ENCODE assay signal across 8 cellular contexts in genomic region chr2:117785740-117786139, GRCh38. TPM values are rescaled to one million over a fixed set of nuclear protein-coding genes. Genes with fewer than 3 reads are reported as not detected.
DNase-seq lines count a peak whose midpoint lies in the region; ATAC-seq, FAIRE-seq and TF ChIP-seq lines count a peak whose summit lies in the region.

No MANE protein-coding gene starts in this region.

- no peaks in the 10 kb centered on the region for H3K4me1 ChIP-seq in heart left ventricle
- no peaks in the 10 kb centered on the region for H3K4me1 ChIP-seq in HAP-1
- H3K4me1 ChIP-seq in esophagus squamous epithelium = no peaks in the 10 kb centered on the region

- H3K9me3 ChIP-seq in heart left ventricle (peaks cover 0 to 7% (median 0%) of the 10 kb centered on the region in 12 donors), HAP-1 (no peaks in the 10 kb centered on the region), esophagus squamous epithelium (no peaks in the 10 kb centered on the region)

- intact Hi-C loops in heart left ventricle (cut with DNase I) (loop anchor here in 4 of 10 donors (5.0 kb wide), 2 partner anchors 313 to 318 kb away; no protein-coding TSS in a partner anchor), Right ventricle myocardium superior (cut with DNase I) (no loop called here), esophagus squamous epithelium (cut with DNase I) (no loop called here)

- H3K36me3 ChIP-seq in heart left ventricle (no peaks in the 10 kb centered on the region), HAP-1 (replicated peaks) (no peaks in the 10 kb centered on the region), esophagus squamous epithelium (no peaks in the 10 kb centered on the region)

- TF ChIP-seq POLR2A in heart left ventricle (IDR thresholded peaks at IDR 0.05) = no peak
- TF ChIP-seq POLR2A in esophagus squamous epithelium (IDR thresholded peaks at IDR 0.05) = no peak

- ATAC-seq in heart left ventricle (no peak), Right ventricle myocardium superior (ENCODE audit: poor library complexity) (no peak), HG02852 (IDR thresholded peaks at IDR 0.05; ENCODE audit: unreplicated experiment) (no peak)

- TF ChIP-seq CTCF in heart left ventricle (IDR thresholded peaks at IDR 0.05) (peak; percentile 47 to 70 (median 60)), esophagus squamous epithelium (IDR thresholded peaks at IDR 0.05) (peak in 5 of 6 experiments; percentile 30 to 60 (median 45))

- H3K27ac ChIP-seq in heart left ventricle = no peak overlapping the region
- no peak overlapping the region for H3K27ac ChIP-seq in esophagus squamous epithelium

- FAIRE-seq in TTC549 (lab: Jason Lieb, UNC) = peak; percentile 63

- DNase-seq in heart left ventricle = peak in 1 of 5 donors; percentile 11
- no peak for DNase-seq in Right ventricle myocardium superior
- peak; percentile 39 to 68 for DNase-seq in HAP-1 (ENCODE audit: low spot score in 2 of 2)
- DNase-seq in NCI-H1105 treated with DMSO at 0.1 percent for 48 hours (lab: John Stamatoyannopoulos, UW) = peak; percentile 62
- peak; percentile 0 for DNase-seq in esophagus squamous epithelium (lab: John Stamatoyannopoulos, UW)
- peak; percentile 43 for DNase-seq in pons (ENCODE audit: low spot score)

- H3K27me3 ChIP-seq in heart left ventricle (peaks cover 0 to 6% (median 0%) of the 10 kb centered on the region in 9 donors), HAP-1 (ENCODE audit: low read depth) (no peaks in the 10 kb centered on the region), esophagus squamous epithelium (no peaks in the 10 kb centered on the region)

- H3K4me3 ChIP-seq in heart left ventricle (no peak overlapping the region), HAP-1 (no peak overlapping the region), esophagus squamous epithelium (no peak overlapping the region)

- in situ Hi-C loops in HAP-1 (cut with MboI; ENCODE audit: low sequenced_read_pairs) = no loop called here

RNA-seq across cellular contexts. Expression of gene DDX18, which starts 28.8 kb away (rescaled TPM):
- total RNA-seq in heart left ventricle (10 to 100 TPM; 16.0 to 40.6 (median 28.2) TPM), Right ventricle myocardium superior (22.1 TPM), esophagus squamous epithelium (10 to 100 TPM; 27.7 to 51.5 (median 39.2) TPM)
- polyA plus RNA-seq in heart left ventricle = 10 to 100 TPM; 12.2 to 31.1 TPM
